ENCODE assay signal across 21 cellular contexts in genomic region chr12:8899835-8900234, GRCh38.
"Had no signal": no experiment of that assay in that cellular context is flagged by ENCODE, and none has a peak within 500 bp of the region (broad histone marks: within the 10 kb centered on the region; RNA-seq: fewer than 3 reads in every experiment).

No MANE protein-coding gene starts in this region.

- H3K9me3 Mint-ChIP-seq: activated naive CD4-positive, alpha-beta T cell treated with anti-CD3 and anti-CD28 coated beads, Interleukin-2, amount 50 U/mL, for 72 hours; neural crest cell had no signal

- DNase-seq: activated B cell treated with CpG ODN at 0.5 μM for 24 hours; activated CD4-positive, alpha-beta T cell treated with anti-CD3 and anti-CD28 coated beads for 48 hours; activated CD8-positive, alpha-beta memory T cell treated with anti-CD3 and anti-CD28 coated beads, Interleukin-2, amount 50 U/mL, for 4 hours; activated CD8-positive, alpha-beta T cell treated with anti-CD3 and anti-CD28 coated beads, Interleukin-2, amount 10 ng/mL, durations not matched to agents 7 days and 5 days; activated gamma-delta T cell; activated T-cell treated with anti-CD3 and anti-CD28 coated beads, Interleukin-2, amount 50 U/mL, for 48 hours; amniotic stem cell; left colon; lower lobe of right lung; right cardiac atrium; stimulated activated CD4-positive, alpha-beta T cell treated with anti-CD3 and anti-CD28 coated beads, Interleukin-15, amount 100 ng/mL, for 24 hours; stimulated activated CD4-positive, alpha-beta T cell treated with anti-CD3 and anti-CD28 coated beads, Interleukin-4, amount 100 ng/mL, for 4 hours; stimulated activated CD8-positive, alpha-beta memory T cell treated with anti-CD3 and anti-CD28 coated beads, Interleukin-4, amount 100 ng/mL, for 48 hours; stimulated activated naive CD8-positive, alpha-beta T cell treated with anti-CD3 and anti-CD28 coated beads, Interleukin-15, Interleukin-2, amounts not matched to agents 100 U/mL and 50 U/mL, for 24 hours; T1000 had no signal

- H3K36me3 Mint-ChIP-seq: activated naive CD4-positive, alpha-beta T cell treated with anti-CD3 and anti-CD28 coated beads, Interleukin-2, amount 50 U/mL, for 72 hours had no signal

- H3K27ac Mint-ChIP-seq: activated B cell treated with CpG ODN at 0.5 μM for 24 hours; activated CD8-positive, alpha-beta T cell treated with anti-CD3 and anti-CD28 coated beads, Interleukin-2, amount 10 ng/mL, durations not matched to agents 7 days and 5 days; activated naive CD4-positive, alpha-beta T cell treated with anti-CD3 and anti-CD28 coated beads, Interleukin-2, amount 50 U/mL, for 72 hours; type B pancreatic cell had no signal

- ATAC-seq: activated CD8-positive, alpha-beta T cell treated with anti-CD3 and anti-CD28 coated beads, Interleukin-2, amount 10 ng/mL, durations not matched to agents 7 days and 5 days; activated naive CD4-positive, alpha-beta T cell treated with anti-CD3 and anti-CD28 coated beads, Interleukin-2, amount 50 U/mL, for 72 hours; left colon; lower lobe of right lung; right cardiac atrium; stimulated activated naive CD8-positive, alpha-beta T cell treated with anti-CD3 and anti-CD28 coated beads, Interleukin-15, Interleukin-2, amounts not matched to agents 100 U/mL and 50 U/mL, for 24 hours had no signal

- H3K27me3 Mint-ChIP-seq: activated B cell treated with CpG ODN at 0.5 μM for 24 hours had no signal

- H3K4me3 ChIP-seq: lower lobe of right lung, prostate gland, skin epidermis had no signal

- H3K27ac ChIP-seq: lower lobe of right lung, prostate gland, skin epidermis had no signal

- H3K36me3 ChIP-seq: lower lobe of right lung, prostate gland had no signal

- H3K4me3 Mint-ChIP-seq: activated B cell treated with CpG ODN at 0.5 μM for 24 hours; activated CD8-positive, alpha-beta T cell treated with anti-CD3 and anti-CD28 coated beads, Interleukin-2, amount 10 ng/mL, durations not matched to agents 7 days and 5 days; neural crest cell; type B pancreatic cell had no signal

- H3K4me1 ChIP-seq: lower lobe of right lung, prostate gland had no signal

- FAIRE-seq: islet of Langerhans had no signal

- H3K4me1 Mint-ChIP-seq: neural crest cell had no signal
